9 cellular contexts compared by ENCODE assay signal in the genomic region with DNA sequence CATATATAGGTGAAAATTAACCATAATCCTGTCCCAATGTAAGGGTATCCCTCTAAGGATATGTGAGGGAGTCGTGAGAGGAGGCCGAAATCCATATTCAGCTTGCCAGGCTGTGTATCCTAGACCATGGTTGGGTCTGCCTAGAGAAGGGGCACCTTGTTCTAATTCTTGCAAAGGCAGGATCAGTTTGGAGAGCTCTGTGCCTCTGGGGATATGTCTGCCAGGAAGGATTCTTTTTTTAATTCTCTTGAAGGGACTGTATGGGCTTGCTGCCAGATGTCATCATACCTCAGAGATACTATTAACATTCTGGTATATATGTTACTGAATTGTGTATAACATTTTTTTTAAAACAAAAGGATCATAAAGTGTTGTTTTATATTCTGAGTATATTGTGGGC. TPM values are rescaled to one million over a fixed set of nuclear protein-coding genes. Genes with fewer than 3 reads are reported as not detected.
DNase-seq lines count a peak whose midpoint lies in the region; ATAC-seq, FAIRE-seq and TF ChIP-seq lines count a peak whose summit lies in the region.
"Had no signal": no experiment of that assay in that cellular context is flagged by ENCODE, and none has a peak within 500 bp of the region (broad histone marks: within the 10 kb centered on the region; RNA-seq: fewer than 3 reads in every experiment).

No MANE protein-coding gene starts in this region.

- no peak for TF ChIP-seq CTCF in epithelial cell of esophagus (IDR thresholded peaks at IDR 0.05; ENCODE audit: insufficient read depth, low read depth, low read length, missing control alignments)

- H3K27me3 Mint-ChIP-seq in activated CD4-positive, alpha-beta T cell treated with anti-CD3 and anti-CD28 coated beads, Interleukin-2, amount 10 ng/mL, durations not matched to agents 7 days and 5 days = no peaks in the 10 kb centered on the region

- H3K4me3 ChIP-seq in epithelial cell of esophagus (ENCODE audit: low read length) (peak overlapping the region; percentile 95), small intestine (ENCODE audit: low read depth in 1 of 2, low read length in 2 of 2) (peak overlapping the region in 1 of 2 donors; percentile 59)

- H3K4me3 Mint-ChIP-seq in activated CD4-positive, alpha-beta T cell treated with anti-CD3 and anti-CD28 coated beads, Interleukin-2, amount 10 ng/mL, durations not matched to agents 7 days and 5 days = peak overlapping the region; percentile 87

- no peak overlapping the region for H3K27ac Mint-ChIP-seq in activated CD4-positive, alpha-beta T cell treated with anti-CD3 and anti-CD28 coated beads, Interleukin-2, amount 10 ng/mL, durations not matched to agents 7 days and 5 days

- H3K36me3 Mint-ChIP-seq in activated CD4-positive, alpha-beta T cell treated with anti-CD3 and anti-CD28 coated beads, Interleukin-2, amount 10 ng/mL, durations not matched to agents 7 days and 5 days (ENCODE audit: low read depth) = peaks cover 27% of the 10 kb centered on the region

- ATAC-seq in GM18858 (IDR thresholded peaks at IDR 0.05; ENCODE audit: unreplicated experiment) = no peak

- no peak for FAIRE-seq in small intestine (lab: Jason Lieb, UNC)
- FAIRE-seq: G401.6 had no signal

- peak overlapping the region; percentile 62 to 64 for H3K27ac ChIP-seq in small intestine (ENCODE audit: low read depth in 1 of 2, low read length in 1 of 2)

- no peak for DNase-seq in activated CD4-positive, alpha-beta T cell treated with anti-CD3 and anti-CD28 coated beads, Interleukin-2, amount 10 ng/mL, durations not matched to agents 7 days and 5 days
- DNase-seq in activated CD4-positive, alpha-beta T cell treated with anti-CD3 and anti-CD28 coated beads, Interleukin-2, amount 50 U/mL, for 4 hours = no peak
- DNase-seq in RPMI7951 (ENCODE audit: low read depth) (peak; percentile 59), epithelial cell of esophagus (ENCODE audit: low read depth) (peak; percentile 26), small intestine (peak; percentile 25), SKM-1 treated with dmso at 0.1 percent for 144 hours (lab: John Stamatoyannopoulos, UW; ENCODE audit: unreplicated experiment) (no peak), hepatic stellate cell (ENCODE audit: low spot score) (no peak)

- no peaks in the 10 kb centered on the region for H3K36me3 ChIP-seq in small intestine (ENCODE audit: control insufficient read depth in 2 of 2, insufficient read depth in 2 of 2, low read length in 2 of 2)

- H3K4me1 ChIP-seq in small intestine (ENCODE audit: control insufficient read depth in 2 of 2, insufficient read depth in 1 of 2, low read depth in 1 of 2, low read length in 1 of 2) = peaks cover 3 to 4% of the 10 kb centered on the region in 2 donors

- WGBS in small intestine, 3 donors = 33 to 74% (median 48%) methylated on average over 2 of the region's 2 CpGs

- peaks cover 59% of the 10 kb centered on the region for H3K4me1 Mint-ChIP-seq in activated CD4-positive, alpha-beta T cell treated with anti-CD3 and anti-CD28 coated beads, Interleukin-2, amount 10 ng/mL, durations not matched to agents 7 days and 5 days

- H3K27me3 ChIP-seq in small intestine (ENCODE audit: control insufficient read depth in 2 of 2, insufficient read depth in 2 of 2, low read length in 2 of 2) = no peaks in the 10 kb centered on the region

- POLR2A ChIA-PET in activated CD4-positive, alpha-beta T cell treated with anti-CD3 and anti-CD28 coated beads, Interleukin-2, amount 10 ng/mL, durations not matched to agents 7 days and 5 days (lab: Charles Lee) = no interaction called here

- H3K9me3 ChIP-seq in small intestine (ENCODE audit: control insufficient read depth, low read depth) = no peaks in the 10 kb centered on the region

- CTCF ChIA-PET in activated CD4-positive, alpha-beta T cell treated with anti-CD3 and anti-CD28 coated beads, Interleukin-2, amount 10 ng/mL, durations not matched to agents 7 days and 5 days (lab: Charles Lee) = interaction anchor here (0.9 to 3.7 kb wide), 3 partner anchors 9 to 234 kb away, joined by 3 to 11 read pairs (median 3); partner anchors contain the start of gene RNF7

- no peaks in the 10 kb centered on the region for H3K9me3 Mint-ChIP-seq in activated CD4-positive, alpha-beta T cell treated with anti-CD3 and anti-CD28 coated beads, Interleukin-2, amount 10 ng/mL, durations not matched to agents 7 days and 5 days

RNA-seq across cellular contexts. Expression of gene ATP1B3, which starts 2.4 kb away (rescaled TPM):
- 100 to 1,000 TPM; 106 to 113 TPM for total RNA-seq in activated CD4-positive, alpha-beta T cell treated with anti-CD3 and anti-CD28 coated beads, Interleukin-2, amount 10 ng/mL, durations not matched to agents 7 days and 5 days
- total RNA-seq in RPMI7951 (2014; rRNA removed; shearing (Covaris generic)) = 85.4 and 125 TPM in 2 replicates
- 100 to 1,000 TPM; 174 to 308 (median 207) TPM for polyA plus RNA-seq in small intestine

Comparison
In these comparisons a context has a peak if more than half of its experiments do, and no peak if none do; other contexts are left out.
1. DNase-seq: peak in RPMI7951 (single experiment), epithelial cell of esophagus (single experiment) and small intestine (single experiment); none in activated CD4-positive, alpha-beta T cell treated with anti-CD3 and anti-CD28 coated beads, Interleukin-2, amount 10 ng/mL, durations not matched to agents 7 days and 5 days (single experiment), activated CD4-positive, alpha-beta T cell treated with anti-CD3 and anti-CD28 coated beads, Interleukin-2, amount 50 U/mL, for 4 hours (0 of 2), SKM-1 treated with dmso at 0.1 percent for 144 hours (single experiment) and hepatic stellate cell (single experiment).